In the genomic region with DNA sequence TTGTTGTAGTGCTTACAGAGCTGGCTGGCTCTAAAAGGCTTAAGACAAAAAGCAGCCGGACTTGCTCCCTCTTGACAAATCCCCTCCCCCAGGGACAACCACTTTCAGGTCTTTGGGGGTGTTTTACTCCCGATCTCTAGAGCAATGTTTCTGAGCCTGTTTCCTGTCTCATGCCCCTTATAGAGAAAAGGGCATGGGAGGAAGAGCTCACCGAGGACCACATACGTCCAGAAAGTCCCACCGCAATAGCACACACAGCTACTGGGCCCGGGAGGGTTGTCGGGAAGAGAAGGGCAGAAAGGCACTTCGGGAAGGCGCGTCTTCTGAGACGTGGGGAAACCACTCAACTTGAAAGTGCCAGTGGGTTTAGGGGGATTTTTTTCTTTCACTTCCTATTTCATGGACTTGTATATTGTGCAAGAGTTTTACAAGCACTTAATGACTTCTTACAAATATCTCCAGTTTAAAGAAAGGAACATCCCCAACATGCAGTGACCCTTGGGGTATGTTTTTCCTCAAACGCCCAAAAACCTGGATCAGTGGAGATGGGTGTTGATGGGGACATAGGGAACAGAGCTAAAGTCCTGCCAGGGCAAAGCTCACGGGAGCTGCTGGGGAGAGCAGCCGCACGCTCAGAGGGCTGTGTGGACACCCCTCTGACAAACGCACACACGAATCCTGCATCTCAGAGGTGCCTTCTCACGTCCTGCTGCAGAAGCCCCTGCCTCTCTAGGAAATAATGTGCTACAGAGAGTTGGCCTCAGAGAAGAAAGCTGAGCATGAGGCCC, we compare ENCODE assay signal across 8 cellular contexts. TPM values are rescaled to one million over a fixed set of nuclear protein-coding genes. Genes with fewer than 3 reads are reported as not detected.
A peak's percentile ranks its signal among the peaks of the same experiment; 100 is the strongest.
DNase-seq lines count a peak whose midpoint lies in the region; ATAC-seq, FAIRE-seq and TF ChIP-seq lines count a peak whose summit lies in the region.

No MANE protein-coding gene starts in this region.

- no TSS peak for BruUV-seq in K562 (replicated peaks; lab: Mats Ljungman, UMichigan)

- in situ Hi-C loops in K562 (cut with MboI), result no loop called here

- TF ChIP-seq EP300 in K562 (IDR thresholded peaks at IDR 0.05; ENCODE audit: low read length), result no peak

- H3K4me2 ChIP-seq in K562 (ENCODE audit: insufficient read depth, low read length), result no peak overlapping the region

- TF ChIP-seq CTCF in GM12864 (IDR thresholded peaks at IDR 0.05; ENCODE audit: low read depth, low read length, missing control alignments) (no peak), K562 (IDR thresholded peaks at IDR 0.05 in 2 of 3, conservative IDR thresholded peaks at IDR 0.05 in 1 of 3; ENCODE audit: insufficient read depth in 2 of 3, low read depth in 1 of 3, low read length in 3 of 3) (no peak), omental fat pad (IDR thresholded peaks at IDR 0.05) (no peak), lower leg skin (IDR thresholded peaks at IDR 0.05) (no peak)

- H3K36me3 ChIP-seq in K562 (ENCODE audit: control insufficient read depth, insufficient read depth, low read length), result no peaks in the 10 kb centered on the region
- H3K36me3 ChIP-seq in MG63, result no peaks in the 10 kb centered on the region

- ATAC-seq in GM21360 (IDR thresholded peaks at IDR 0.05; ENCODE audit: unreplicated experiment) (peak; percentile 46), HG03558 (IDR thresholded peaks at IDR 0.05; ENCODE audit: extremely low read depth, unreplicated experiment) (peak; percentile 44), K562 (no peak), omental fat pad (ENCODE audit: low FRiP score) (no peak)

- no peak overlapping the region for H2AFZ ChIP-seq in K562 (ENCODE audit: low read depth, low read length)

- POLR2A ChIA-PET in K562 (lab: Yijun Ruan, JAX), result interaction anchor here (0.7 to 1.8 kb wide), 6 partner anchors 9 to 124 kb away, joined by 3 to 5 read pairs (median 3); no protein-coding TSS in a partner anchor

- H3K4me1 ChIP-seq in K562 (replicated peaks in 1 of 2; ENCODE audit: control insufficient read depth in 2 of 2, insufficient read depth in 2 of 2, low read length in 2 of 2), result no peaks in the 10 kb centered on the region; a peak in 1 of 5 replicates

- CTCF ChIA-PET in K562 (lab: Yijun Ruan, JAX; ENCODE audit: low intra/inter-chr PET ratio), result no interaction called here

- peak; percentile 82 for DNase-seq in GM12864 (ENCODE audit: low read depth)
- DNase-seq in K562 (ENCODE audit: extremely low read depth in 1 of 4, low spot score in 3 of 4), result no peak
- no peak for DNase-seq in MG63
- no peak for DNase-seq in omental fat pad (ENCODE audit: low spot score)
- no peak for DNase-seq in lower leg skin (ENCODE audit: low spot score in 2 of 2)
- no peak for DNase-seq in NCI-H226

- intact Hi-C loops in K562 (cut with micrococcal nuclease) (no loop called here), lower leg skin (cut with DNase I; ENCODE audit: low total_unique reads) (no loop called here)

- 37% methylated on average over 18 of the region's 18 CpGs for WGBS in K562 (ENCODE audit: insufficient coverage, low coverage, missing lambda C conversion rate)
- WGBS in lower leg skin, 2 donors, result 79 to 81% methylated on average over 18 of the region's 18 CpGs

- FAIRE-seq in K562 (lab: Jason Lieb, UNC), result no peak

- no peak for TF ChIP-seq POLR2A in K562 (conservative IDR thresholded peaks at IDR 0.05)
- TF ChIP-seq POLR2A in lower leg skin (IDR thresholded peaks at IDR 0.05), result no peak

- TF ChIP-seq RAD21 in K562 (CRISPR knock-in tag; conservative IDR thresholded peaks at IDR 0.05 in 1 of 2, IDR thresholded peaks at IDR 0.05 in 1 of 2), result no peak

- no peaks in the 10 kb centered on the region for H3K9me1 ChIP-seq in K562 (ENCODE audit: control insufficient read depth, insufficient read depth, low read length)

- H3K4me3 ChIP-seq in GM12864 (ENCODE audit: low read depth, low read length) (peak overlapping the region; percentile 42), K562 (no peak overlapping the region), MG63 (no peak overlapping the region), lower leg skin (ENCODE audit: low read depth, poor library complexity, severe bottlenecking) (no peak overlapping the region)

- H3K79me2 ChIP-seq in K562 (ENCODE audit: control insufficient read depth, insufficient read depth, low read length), result no peaks in the 10 kb centered on the region

- peaks cover 13% of the 10 kb centered on the region; the same call in 1 of the 2 replicates for H4K20me1 ChIP-seq in K562 (replicated peaks; ENCODE audit: control insufficient read depth, insufficient read depth, low read length)

- H3K9me3 ChIP-seq in K562 (replicated peaks; ENCODE audit: control insufficient read depth, insufficient read depth, low read depth, low read length), result no peaks in the 10 kb centered on the region
- no peaks in the 10 kb centered on the region for H3K9me3 ChIP-seq in MG63

- H3K27ac ChIP-seq in K562 (ENCODE audit: extremely low read depth, low read depth, low read length), result no peak overlapping the region

- peaks cover 0 to 19% of the 10 kb centered on the region in 2 experiments; a peak in 4 of 5 replicates for H3K27me3 ChIP-seq in K562 (ENCODE audit: control insufficient read depth in 2 of 2, insufficient read depth in 2 of 2, low read length in 2 of 2)
- no peaks in the 10 kb centered on the region for H3K27me3 ChIP-seq in MG63

- no peak overlapping the region for H3K9ac ChIP-seq in K562 (ENCODE audit: insufficient read depth in 1 of 2, low read depth in 2 of 2, low read length in 2 of 2)

TF ChIP-seq in K562, 482 proteins besides CTCF, POLR2A, EP300 and RAD21:
- TF ChIP-seq ZNF444 (CRISPR knock-in tag; IDR thresholded peaks at IDR 0.05), result no peak
- peak; percentile 76 for TF ChIP-seq CEBPB (tag; IDR thresholded peaks at IDR 0.05)

RNA-seq across cellular contexts. Expression of a gene that starts 27.0 kb away (rescaled TPM):
- 4.7 and 10.3 TPM in 2 replicates for total RNA-seq in K562 (2011; cell fraction: chromatin; rRNA removed; ENCODE audit: low replicate concordance)
- 9.0 and 9.3 TPM in 2 replicates for total RNA-seq in K562 (2011; cell fraction: nucleolus; rRNA removed)
- total RNA-seq in K562 (2011; cell fraction: nucleoplasm; rRNA removed), result 6.5 and 7.2 TPM in 2 replicates
- total RNA-seq in K562 (2014; rRNA removed) (9.8 and 14.3 TPM in 2 replicates), K562 (2014; rRNA removed; fragmentation: Illumina TruSeq; extraction: Trizol) (3.9 and 4.4 TPM in 2 replicates), K562 (2015; rRNA removed; fragmentation: Illumina TruSeq; extraction: Trizol) (8.6 and 10.1 TPM in 2 replicates), K562 (2021) (12.4 and 13.1 TPM in 2 replicates), omental fat pad (1 to 10 TPM; 2.0 to 5.8 (median 2.5) TPM), lower leg skin (1 to 10 TPM; 4.0 to 7.6 (median 5.9) TPM)
- polyA plus RNA-seq in K562 (2011; rRNA removed) (15.8 and 16.9 TPM in 2 replicates), K562 (2014; fragmentation: Illumina TruSeq; extraction: Trizol) (14.2 and 16.7 TPM in 2 replicates), K562 (2014; fragmentation: Nextera tagmentation; extraction: Ambion mirVana) (1 to 10 TPM; 2.3 to 3.0 TPM), K562 (2014; rRNA removed) (11.0 and 11.4 TPM in 2 replicates)
- 28.2 and 31.1 TPM in 2 replicates for polyA plus RNA-seq in K562 (2011; cell fraction: cytosol; rRNA removed)
- polyA plus RNA-seq in K562 (2011; cell fraction: nucleus; rRNA removed), result 16.1 and 16.9 TPM in 2 replicates
- polyA plus RNA-seq in K562 (2012), result 11.8 and 17.5 TPM in 2 replicates
- 7.1 and 11.6 TPM in 2 replicates for polyA minus RNA-seq in K562 (2011; rRNA and poly(A)+ RNA removed)
- polyA minus RNA-seq in K562 (2011; cell fraction: cytosol; rRNA and poly(A)+ RNA removed), result 4.1 and 5.0 TPM in 2 replicates
- polyA minus RNA-seq in K562 (2011; cell fraction: nucleus; rRNA and poly(A)+ RNA removed), result 4.6 and 6.2 TPM in 2 replicates
- 15.8 and 48.2 TPM in 2 replicates for total RNA-seq in MG63 (2014; rRNA removed; shearing (Covaris generic); ENCODE audit: low replicate concordance)

RNA-seq across cellular contexts. Expression of a gene that starts 48.5 kb away (rescaled TPM):
- 14.7 and 24.0 TPM in 2 replicates for total RNA-seq in K562 (2011; cell fraction: chromatin; rRNA removed; ENCODE audit: low replicate concordance)
- total RNA-seq in K562 (2011; cell fraction: nucleolus; rRNA removed), result 12.2 and 12.6 TPM in 2 replicates
- 24.9 and 39.0 TPM in 2 replicates for total RNA-seq in K562 (2011; cell fraction: nucleoplasm; rRNA removed)
- total RNA-seq in K562 (2014; rRNA removed) (18.3 and 24.5 TPM in 2 replicates), K562 (2014; rRNA removed; fragmentation: Illumina TruSeq; extraction: Trizol) (46.5 and 54.1 TPM in 2 replicates), K562 (2015; rRNA removed; fragmentation: Illumina TruSeq; extraction: Trizol) (38.1 and 39.4 TPM in 2 replicates), K562 (2021) (54.1 and 61.8 TPM in 2 replicates), omental fat pad (100 to 1,000 TPM; 104 to 195 (median 141) TPM), lower leg skin (10 to 100 TPM; 40.2 to 68.0 (median 58.9) TPM)
- polyA plus RNA-seq in K562 (2011; rRNA removed) (34.9 and 38.3 TPM in 2 replicates), K562 (2014; fragmentation: Illumina TruSeq; extraction: Trizol) (57.4 and 67.5 TPM in 2 replicates), K562 (2014; fragmentation: Nextera tagmentation; extraction: Ambion mirVana) (10 to 100 TPM; 16.1 to 25.5 TPM), K562 (2014; rRNA removed) (27.5 and 31.3 TPM in 2 replicates)
- polyA plus RNA-seq in K562 (2011; cell fraction: cytosol; rRNA removed), result 16.6 and 34.9 TPM in 2 replicates
- 12.7 and 16.0 TPM in 2 replicates for polyA plus RNA-seq in K562 (2011; cell fraction: nucleus; rRNA removed)
- polyA plus RNA-seq in K562 (2012), result 46.6 and 46.7 TPM in 2 replicates
- polyA minus RNA-seq in K562 (2011; rRNA and poly(A)+ RNA removed), result 58.4 and 64.6 TPM in 2 replicates
- polyA minus RNA-seq in K562 (2011; cell fraction: cytosol; rRNA and poly(A)+ RNA removed), result 32.8 and 50.2 TPM in 2 replicates
- 5.9 and 11.8 TPM in 2 replicates for polyA minus RNA-seq in K562 (2011; cell fraction: nucleus; rRNA and poly(A)+ RNA removed)
- total RNA-seq in MG63 (2014; rRNA removed; shearing (Covaris generic); ENCODE audit: low replicate concordance), result 5.1 and 6.1 TPM in 2 replicates

Comparison
In these comparisons a context has a peak if more than half of its experiments do, and no peak if none do; other contexts are left out.
1. ATAC-seq: peak in GM21360 (single experiment) and HG03558 (single experiment); none in K562 (single experiment) and omental fat pad (single experiment).